1 cellular context compared by ENCODE assay signal in the genomic region with DNA sequence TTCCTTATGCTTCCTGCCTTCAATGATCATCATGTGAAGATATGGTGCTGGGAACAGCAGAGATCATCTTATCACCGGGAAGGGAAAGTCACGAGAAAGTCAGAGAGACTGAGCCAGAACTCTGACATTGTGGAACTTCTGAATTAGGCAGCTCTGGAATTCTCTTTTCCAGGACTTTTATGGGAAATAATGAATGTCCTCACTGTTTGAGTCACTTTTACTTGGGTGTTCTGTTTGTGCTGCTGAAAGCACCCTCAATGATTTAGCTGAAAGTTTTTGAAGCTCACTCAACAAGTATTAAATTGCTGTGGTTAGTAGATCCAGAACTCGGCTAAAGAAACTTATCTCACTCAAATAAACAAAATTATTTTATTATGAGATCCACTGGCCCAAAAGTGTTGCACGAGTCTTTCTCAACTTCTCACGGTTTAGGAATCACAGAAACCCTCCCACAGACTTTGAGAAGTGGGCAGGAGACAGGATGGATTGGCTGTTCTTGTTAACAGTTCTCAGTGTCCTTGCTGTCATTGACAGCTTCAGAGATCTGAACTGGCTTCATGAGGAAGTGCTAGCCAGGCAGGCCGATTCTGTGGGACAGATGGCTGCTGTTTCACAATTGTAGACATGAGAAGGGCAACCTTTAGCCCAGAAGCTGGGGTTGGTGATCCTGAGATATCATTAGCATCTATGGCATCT.
TF ChIP-seq lines count a peak whose summit lies in the region.

No MANE protein-coding gene starts in this region.

TF ChIP-seq in HepG2, 621 proteins besides CTCF, POLR2A, EP300 and RAD21 (continued from another document and continues in another):
- TF ChIP-seq THAP7 (CRISPR knock-in tag; IDR thresholded peaks at IDR 0.05) (no peak), GTF2F1 (IDR thresholded peaks at IDR 0.05; ENCODE audit: low read length) (no peak), CEBPG (CRISPR knock-in tag; IDR thresholded peaks at IDR 0.05) (peak; percentile 86), ZNF713 (CRISPR knock-in tag; IDR thresholded peaks at IDR 0.05) (no peak), PHF8 (CRISPR knock-in tag; IDR thresholded peaks at IDR 0.05) (no peak), ZMAT3 (CRISPR knock-in tag; conservative IDR thresholded peaks at IDR 0.05) (no peak), REST (IDR thresholded peaks at IDR 0.05; ENCODE audit: borderline replicate concordance in 1 of 2, low read depth in 1 of 2, low read length in 2 of 2) (peak in 1 of 2 experiments; percentile 36; a peak in 1 of 4 replicates), ZFP37 (CRISPR knock-in tag; IDR thresholded peaks at IDR 0.05; ENCODE audit: borderline replicate concordance) (0 out of 2 replicates have a peak, but pooled peaks have one; percentile 29), ZNF264 (CRISPR knock-in tag; IDR thresholded peaks at IDR 0.05) (0 out of 2 replicates have a peak, but pooled peaks have one; percentile 12), ZNF207 (IDR thresholded peaks at IDR 0.05; ENCODE audit: borderline replicate concordance) (no peak), HNF1B (CRISPR knock-in tag; IDR thresholded peaks at IDR 0.05) (0 out of 2 replicates have a peak, but pooled peaks have one; percentile 54), ZNF350 (CRISPR knock-in tag; IDR thresholded peaks at IDR 0.05; ENCODE audit: borderline replicate concordance, low read depth) (no peak), SALL1 (CRISPR knock-in tag; IDR thresholded peaks at IDR 0.05) (peak; percentile 82), AHR (CRISPR knock-in tag; IDR thresholded peaks at IDR 0.05) (no peak), IRF9 (CRISPR knock-in tag; IDR thresholded peaks at IDR 0.05; ENCODE audit: borderline replicate concordance) (0 out of 2 replicates have a peak, but pooled peaks have one; percentile 42), ZNF850 (CRISPR knock-in tag; conservative IDR thresholded peaks at IDR 0.05) (no peak), CEBPB (IDR thresholded peaks at IDR 0.05; ENCODE audit: borderline replicate concordance, low read depth, low read length) (peak; percentile 93), U2AF1 (optimal IDR thresholded peaks at IDR 0.05; ENCODE audit: low read depth, low read length) (no peak), STAG1 (CRISPR knock-in tag; IDR thresholded peaks at IDR 0.05) (no peak), RXRB (CRISPR knock-in tag; IDR thresholded peaks at IDR 0.05; ENCODE audit: borderline replicate concordance) (peak; percentile 95), BRD4 (CRISPR knock-in tag; IDR thresholded peaks at IDR 0.05) (0 out of 2 replicates have a peak, but pooled peaks have one; percentile 17), PAXIP1 (CRISPR knock-in tag; conservative IDR thresholded peaks at IDR 0.05) (peak; percentile 42; the same call in 1 of the 2 replicates), SIN3B (IDR thresholded peaks at IDR 0.05; ENCODE audit: low read length) (no peak), ZNF263 (CRISPR knock-in tag; IDR thresholded peaks at IDR 0.05) (no peak), ZSCAN30 (CRISPR knock-in tag; IDR thresholded peaks at IDR 0.05) (no peak), SIX4 (CRISPR knock-in tag; IDR thresholded peaks at IDR 0.05) (0 out of 2 replicates have a peak, but pooled peaks have one; percentile 21), RBM22 (optimal IDR thresholded peaks at IDR 0.05; ENCODE audit: low read length) (no peak), GABPA (IDR thresholded peaks at IDR 0.05; ENCODE audit: low read depth, low read length) (no peak), GABPA (CRISPR knock-in tag; IDR thresholded peaks at IDR 0.05; ENCODE audit: low read depth) (no peak; the same call in 1 of the 2 replicates), STAT5B (CRISPR knock-in tag; IDR thresholded peaks at IDR 0.05) (no peak), ZNF335 (CRISPR knock-in tag; IDR thresholded peaks at IDR 0.05) (peak; percentile 62; the same call in 1 of the 2 replicates), ZNF761 (CRISPR knock-in tag; conservative IDR thresholded peaks at IDR 0.05) (no peak), ZNF33B (CRISPR knock-in tag; IDR thresholded peaks at IDR 0.05) (no peak), ZNF746 (CRISPR knock-in tag; IDR thresholded peaks at IDR 0.05) (no peak), ZNF501 (CRISPR knock-in tag; IDR thresholded peaks at IDR 0.05) (0 out of 2 replicates have a peak, but pooled peaks have one; percentile 32), SP5 (CRISPR knock-in tag; IDR thresholded peaks at IDR 0.05; ENCODE audit: borderline replicate concordance, low read depth) (no peak), ZSCAN5A (CRISPR knock-in tag; IDR thresholded peaks at IDR 0.05; ENCODE audit: borderline replicate concordance) (no peak), ZNF839 (CRISPR knock-in tag; IDR thresholded peaks at IDR 0.05; ENCODE audit: borderline replicate concordance) (no peak)
- TF ChIP-seq, protein P1, sequence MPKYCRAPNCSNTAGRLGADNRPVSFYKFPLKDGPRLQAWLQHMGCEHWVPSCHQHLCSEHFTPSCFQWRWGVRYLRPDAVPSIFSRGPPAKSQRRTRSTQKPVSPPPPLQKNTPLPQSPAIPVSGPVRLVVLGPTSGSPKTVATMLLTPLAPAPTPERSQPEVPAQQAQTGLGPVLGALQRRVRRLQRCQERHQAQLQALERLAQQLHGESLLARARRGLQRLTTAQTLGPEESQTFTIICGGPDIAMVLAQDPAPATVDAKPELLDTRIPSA (CRISPR knock-in tag; IDR thresholded peaks at IDR 0.05; ENCODE audit: borderline replicate concordance): no peak
- TF ChIP-seq, protein P2, sequence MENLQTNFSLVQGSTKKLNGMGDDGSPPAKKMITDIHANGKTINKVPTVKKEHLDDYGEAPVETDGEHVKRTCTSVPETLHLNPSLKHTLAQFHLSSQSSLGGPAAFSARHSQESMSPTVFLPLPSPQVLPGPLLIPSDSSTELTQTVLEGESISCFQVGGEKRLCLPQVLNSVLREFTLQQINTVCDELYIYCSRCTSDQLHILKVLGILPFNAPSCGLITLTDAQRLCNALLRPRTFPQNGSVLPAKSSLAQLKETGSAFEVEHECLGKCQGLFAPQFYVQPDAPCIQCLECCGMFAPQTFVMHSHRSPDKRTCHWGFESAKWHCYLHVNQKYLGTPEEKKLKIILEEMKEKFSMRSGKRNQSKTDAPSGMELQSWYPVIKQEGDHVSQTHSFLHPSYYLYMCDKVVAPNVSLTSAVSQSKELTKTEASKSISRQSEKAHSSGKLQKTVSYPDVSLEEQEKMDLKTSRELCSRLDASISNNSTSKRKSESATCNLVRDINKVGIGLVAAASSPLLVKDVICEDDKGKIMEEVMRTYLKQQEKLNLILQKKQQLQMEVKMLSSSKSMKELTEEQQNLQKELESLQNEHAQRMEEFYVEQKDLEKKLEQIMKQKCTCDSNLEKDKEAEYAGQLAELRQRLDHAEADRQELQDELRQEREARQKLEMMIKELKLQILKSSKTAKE (CRISPR knock-in tag; IDR thresholded peaks at IDR 0.05; ENCODE audit: borderline replicate concordance): no peak
- TF ChIP-seq, protein P3, sequence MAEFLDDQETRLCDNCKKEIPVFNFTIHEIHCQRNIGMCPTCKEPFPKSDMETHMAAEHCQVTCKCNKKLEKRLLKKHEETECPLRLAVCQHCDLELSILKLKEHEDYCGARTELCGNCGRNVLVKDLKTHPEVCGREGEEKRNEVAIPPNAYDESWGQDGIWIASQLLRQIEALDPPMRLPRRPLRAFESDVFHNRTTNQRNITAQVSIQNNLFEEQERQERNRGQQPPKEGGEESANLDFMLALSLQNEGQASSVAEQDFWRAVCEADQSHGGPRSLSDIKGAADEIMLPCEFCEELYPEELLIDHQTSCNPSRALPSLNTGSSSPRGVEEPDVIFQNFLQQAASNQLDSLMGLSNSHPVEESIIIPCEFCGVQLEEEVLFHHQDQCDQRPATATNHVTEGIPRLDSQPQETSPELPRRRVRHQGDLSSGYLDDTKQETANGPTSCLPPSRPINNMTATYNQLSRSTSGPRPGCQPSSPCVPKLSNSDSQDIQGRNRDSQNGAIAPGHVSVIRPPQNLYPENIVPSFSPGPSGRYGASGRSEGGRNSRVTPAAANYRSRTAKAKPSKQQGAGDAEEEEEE (CRISPR knock-in tag; IDR thresholded peaks at IDR 0.05; ENCODE audit: borderline replicate concordance): 0 out of 2 replicates have a peak, but pooled peaks have one; percentile 66
